ENCODE assay signal across 14 cellular contexts in genomic region chrX:124504106-124504983, GRCh38.
DNase-seq lines count a peak whose midpoint lies in the region; ATAC-seq, FAIRE-seq and TF ChIP-seq lines count a peak whose summit lies in the region.
"Had no signal": no experiment of that assay in that cellular context is flagged by ENCODE, and none has a peak within 500 bp of the region (broad histone marks: within the 10 kb centered on the region; RNA-seq: fewer than 3 reads in every experiment).

No MANE protein-coding gene starts in this region.

- no peaks in the 10 kb centered on the region for H3K9me3 Mint-ChIP-seq in activated CD4-positive, alpha-beta memory T cell treated with anti-CD3 and anti-CD28 coated beads for 36 hours
- H3K9me3 Mint-ChIP-seq: dendritic cell treated with granulocyte-macrophage colony-stimulating factor and Interleukin-4, amounts not matched to agents 40 ng/mL and 50 ng/mL, for 4 days; naive thymus-derived CD4-positive, alpha-beta T cell had no signal

- H3K4me3 Mint-ChIP-seq in activated CD4-positive, alpha-beta memory T cell treated with anti-CD3 and anti-CD28 coated beads for 36 hours = no peak overlapping the region
- H3K4me3 Mint-ChIP-seq: dendritic cell treated with granulocyte-macrophage colony-stimulating factor and Interleukin-4, amounts not matched to agents 40 ng/mL and 50 ng/mL, for 4 days; naive thymus-derived CD4-positive, alpha-beta T cell had no signal

- ATAC-seq in GM19043 (IDR thresholded peaks at IDR 0.05; ENCODE audit: low read depth, unreplicated experiment) (peak; percentile 87), HG02623 (IDR thresholded peaks at IDR 0.05; ENCODE audit: unreplicated experiment) (peak; percentile 84), HG03439 (IDR thresholded peaks at IDR 0.05; ENCODE audit: unreplicated experiment) (peak; percentile 77)
- ATAC-seq: naive thymus-derived CD4-positive, alpha-beta T cell; right lobe of liver had no signal

- peaks cover 10% of the 10 kb centered on the region for H3K4me1 Mint-ChIP-seq in activated CD4-positive, alpha-beta memory T cell treated with anti-CD3 and anti-CD28 coated beads for 36 hours (ENCODE audit: low read depth)

- DNase-seq in AG08395 (ENCODE audit: low spot score) (peak; percentile 26), T1000 (lab: John Stamatoyannopoulos, UW) (no peak), GM12892 (ENCODE audit: insufficient read length) (no peak), NCI-H2107 (lab: John Stamatoyannopoulos, UW) (no peak)
- DNase-seq in activated CD4-positive, alpha-beta memory T cell treated with anti-CD3 and anti-CD28 coated beads for 36 hours = no peak
- DNase-seq: DMS153; MV-4-11; naive thymus-derived CD4-positive, alpha-beta T cell; right lobe of liver had no signal

- POLR2A ChIA-PET in activated CD4-positive, alpha-beta memory T cell treated with anti-CD3 and anti-CD28 coated beads for 36 hours (lab: Charles Lee) = no interaction called here

- CTCF ChIA-PET in activated CD4-positive, alpha-beta memory T cell treated with anti-CD3 and anti-CD28 coated beads for 36 hours (lab: Charles Lee) = no interaction called here

- no peaks in the 10 kb centered on the region for H3K36me3 Mint-ChIP-seq in activated CD4-positive, alpha-beta memory T cell treated with anti-CD3 and anti-CD28 coated beads for 36 hours
- H3K36me3 Mint-ChIP-seq: naive thymus-derived CD4-positive, alpha-beta T cell had no signal

- intact Hi-C loops in activated CD4-positive, alpha-beta memory T cell treated with anti-CD3 and anti-CD28 coated beads for 36 hours (cut with micrococcal nuclease) = no loop called here

- H3K27ac Mint-ChIP-seq in activated CD4-positive, alpha-beta memory T cell treated with anti-CD3 and anti-CD28 coated beads for 36 hours = no peak overlapping the region
- H3K27ac Mint-ChIP-seq: dendritic cell treated with granulocyte-macrophage colony-stimulating factor and Interleukin-4, amounts not matched to agents 40 ng/mL and 50 ng/mL, for 4 days; naive thymus-derived CD4-positive, alpha-beta T cell had no signal

- no peaks in the 10 kb centered on the region for H3K27me3 Mint-ChIP-seq in activated CD4-positive, alpha-beta memory T cell treated with anti-CD3 and anti-CD28 coated beads for 36 hours
- H3K27me3 Mint-ChIP-seq: dendritic cell treated with granulocyte-macrophage colony-stimulating factor and Interleukin-4, amounts not matched to agents 40 ng/mL and 50 ng/mL, for 4 days; naive thymus-derived CD4-positive, alpha-beta T cell had no signal

- no peak for FAIRE-seq in GM12892 (lab: Jason Lieb, UNC)
- FAIRE-seq: A204.1 had no signal

- TF ChIP-seq POLR2A in GM12892 (IDR thresholded peaks at IDR 0.05; ENCODE audit: low read depth, low read length) = no peak
